8 cellular contexts compared by ENCODE assay signal in the genomic region with DNA sequence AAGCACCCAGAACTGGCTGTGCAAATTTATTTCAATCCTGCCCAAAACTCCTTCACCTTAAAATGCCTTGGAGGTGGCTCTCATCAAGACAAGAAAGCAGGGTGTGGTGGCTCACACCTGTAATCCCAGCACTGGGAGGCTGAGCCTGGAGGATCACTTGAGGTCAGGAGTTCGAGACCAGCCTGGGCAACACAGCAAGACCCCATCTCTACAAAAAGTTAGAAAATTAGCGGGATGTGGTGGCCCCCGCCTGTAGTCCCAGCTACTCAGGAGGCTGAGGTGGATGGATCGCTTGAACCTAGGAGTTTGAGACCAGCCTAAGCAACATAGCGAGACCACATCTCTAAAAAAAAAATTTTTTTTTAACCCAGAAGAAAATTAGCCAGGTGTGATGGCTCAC. TPM values are rescaled to one million over a fixed set of nuclear protein-coding genes. Genes with fewer than 3 reads are reported as not detected.
DNase-seq lines count a peak whose midpoint lies in the region; ATAC-seq and TF ChIP-seq lines count a peak whose summit lies in the region.

No MANE protein-coding gene starts in this region.

- POLR2A ChIA-PET in T-cell (lab: Charles Lee), result no interaction called here

- BruUV-seq in Calu3 (replicated peaks; lab: Mats Ljungman, UMichigan), result no TSS peak

- no peak overlapping the region for H3K27ac Mint-ChIP-seq in T-helper 2 cell treated with Interferon-gamma antibody and Interleukin-4, amounts not matched to agents 5 μg/mL and 100 μg/mL, for 36 hours
- H3K27ac Mint-ChIP-seq in T-cell, result no peak overlapping the region
- H3K27ac Mint-ChIP-seq in Calu3 (ENCODE audit: unreplicated experiment), result no peak overlapping the region

- no peak overlapping the region for H3K27ac ChIP-seq in fibroblast of lung (ENCODE audit: insufficient read depth, low read length)

- CTCF ChIA-PET in T-cell (lab: Charles Lee), result no interaction called here
- CTCF ChIA-PET in Calu3 (lab: Charles Lee), result no interaction called here

- H3K27me3 Mint-ChIP-seq in T-helper 2 cell treated with Interferon-gamma antibody and Interleukin-4, amounts not matched to agents 5 μg/mL and 100 μg/mL, for 36 hours (ENCODE audit: low read depth), result peaks cover 30% of the 10 kb centered on the region
- H3K27me3 Mint-ChIP-seq in T-cell (peaks cover 43 to 55% of the 10 kb centered on the region in 2 donors), Calu3 (ENCODE audit: unreplicated experiment) (peaks cover 48% of the 10 kb centered on the region)

- H3K36me3 Mint-ChIP-seq in T-helper 2 cell treated with Interferon-gamma antibody and Interleukin-4, amounts not matched to agents 5 μg/mL and 100 μg/mL, for 36 hours (ENCODE audit: low read depth), result no peaks in the 10 kb centered on the region
- H3K36me3 Mint-ChIP-seq in T-cell (no peaks in the 10 kb centered on the region), Calu3 (ENCODE audit: insufficient read depth, unreplicated experiment) (no peaks in the 10 kb centered on the region)

- no peaks in the 10 kb centered on the region for H3K4me1 ChIP-seq in fibroblast of lung (ENCODE audit: control insufficient read depth, extremely low read depth, insufficient read depth, low read length)

- no peaks in the 10 kb centered on the region for H3K79me2 ChIP-seq in fibroblast of lung (ENCODE audit: control insufficient read depth, insufficient read depth, low read length)

- no peak for DNase-seq in T-helper 2 cell treated with Interferon-gamma antibody and Interleukin-4, amounts not matched to agents 5 μg/mL and 100 μg/mL, for 36 hours (ENCODE audit: low spot score)
- DNase-seq in T-helper 2 cell (no peak), T-cell (no peak), fibroblast of lung (ENCODE audit: low read depth in 2 of 2) (no peak), skeletal muscle cell (ENCODE audit: low read depth) (no peak), Calu3 (no peak), NCI-H226 (no peak)

- no peak overlapping the region for H2AFZ ChIP-seq in fibroblast of lung (ENCODE audit: low read length)

- no peaks in the 10 kb centered on the region for H3K9me3 Mint-ChIP-seq in T-helper 2 cell treated with Interferon-gamma antibody and Interleukin-4, amounts not matched to agents 5 μg/mL and 100 μg/mL, for 36 hours
- H3K9me3 Mint-ChIP-seq in T-cell (peaks cover 0 to 5% (median 0%) of the 10 kb centered on the region in 3 donors), Calu3 (ENCODE audit: low read depth, unreplicated experiment) (peaks cover 4% of the 10 kb centered on the region)

- ATAC-seq in T-cell (replicated peaks in 1 of 4), result no peak
- no peak for ATAC-seq in HG03565 (IDR thresholded peaks at IDR 0.05; ENCODE audit: unreplicated experiment)

- H3K4me2 ChIP-seq in fibroblast of lung (ENCODE audit: extremely low read depth, insufficient read depth, low read length), result peak overlapping the region; percentile 35

- H3K4me3 Mint-ChIP-seq in T-helper 2 cell treated with Interferon-gamma antibody and Interleukin-4, amounts not matched to agents 5 μg/mL and 100 μg/mL, for 36 hours, result peak overlapping the region; percentile 58
- H3K4me3 Mint-ChIP-seq in T-cell, result peak overlapping the region; percentile 52 to 89 (median 55)
- no peak overlapping the region for H3K4me3 Mint-ChIP-seq in Calu3 (ENCODE audit: low read depth, unreplicated experiment)

- H3K27me3 ChIP-seq in fibroblast of lung (ENCODE audit: control insufficient read depth, insufficient read depth, low read length), result peaks cover 6% of the 10 kb centered on the region

- H3K4me3 ChIP-seq in fibroblast of lung (replicated peaks in 1 of 4; ENCODE audit: control extremely low read depth in 1 of 4, insufficient read depth in 1 of 4, low read depth in 3 of 4, low read length in 4 of 4) (peak overlapping the region in 2 of 4 experiments; percentile 27 to 35), skeletal muscle cell (ENCODE audit: low read depth, low read length) (peak overlapping the region; percentile 28)

- TF ChIP-seq CTCF in fibroblast of lung (conservative IDR thresholded peaks at IDR 0.05 in 1 of 2, IDR thresholded peaks at IDR 0.05 in 1 of 2; ENCODE audit: low read depth in 1 of 2, low read length in 2 of 2) (no peak), Calu3 (IDR thresholded peaks at IDR 0.05; ENCODE audit: unreplicated experiment) (no peak)

- H3K9ac ChIP-seq in fibroblast of lung (ENCODE audit: insufficient read depth, low read length), result no peak overlapping the region

- no peaks in the 10 kb centered on the region for H3K36me3 ChIP-seq in fibroblast of lung (ENCODE audit: control insufficient read depth, insufficient read depth, low read length)

- no peaks in the 10 kb centered on the region for H3K9me3 ChIP-seq in fibroblast of lung (ENCODE audit: control insufficient read depth, insufficient read depth, low read depth, low read length)

- H4K20me1 ChIP-seq in fibroblast of lung (ENCODE audit: control insufficient read depth, extremely low read depth, insufficient read depth, low read length), result no peaks in the 10 kb centered on the region

- peaks cover 4% of the 10 kb centered on the region for H3K4me1 Mint-ChIP-seq in T-helper 2 cell treated with Interferon-gamma antibody and Interleukin-4, amounts not matched to agents 5 μg/mL and 100 μg/mL, for 36 hours (ENCODE audit: low read depth)
- H3K4me1 Mint-ChIP-seq in T-cell, result peaks cover 12 to 20% (median 12%) of the 10 kb centered on the region in 3 donors
- no peaks in the 10 kb centered on the region for H3K4me1 Mint-ChIP-seq in Calu3 (ENCODE audit: low read depth, unreplicated experiment)

- intact Hi-C loops in Calu3 (cut with micrococcal nuclease; ENCODE audit: unreplicated experiment), result no loop called here

RNA-seq across cellular contexts. Expression of a gene that starts 0.7 kb away (rescaled TPM):
- total RNA-seq in T-cell (under 1 TPM in 1 of 5 donors, not detected in 4; 0.13 TPM), fibroblast of lung (not detected in 2 replicates), Calu3 (2022) (not detected in 2 replicates)
- not detected in 2 replicates for polyA plus RNA-seq in fibroblast of lung
- polyA plus RNA-seq in fibroblast of lung (2012), result not detected in 2 replicates
- not detected in 2 replicates for polyA minus RNA-seq in fibroblast of lung (ENCODE audit: low replicate concordance)
